In the genomic region with DNA sequence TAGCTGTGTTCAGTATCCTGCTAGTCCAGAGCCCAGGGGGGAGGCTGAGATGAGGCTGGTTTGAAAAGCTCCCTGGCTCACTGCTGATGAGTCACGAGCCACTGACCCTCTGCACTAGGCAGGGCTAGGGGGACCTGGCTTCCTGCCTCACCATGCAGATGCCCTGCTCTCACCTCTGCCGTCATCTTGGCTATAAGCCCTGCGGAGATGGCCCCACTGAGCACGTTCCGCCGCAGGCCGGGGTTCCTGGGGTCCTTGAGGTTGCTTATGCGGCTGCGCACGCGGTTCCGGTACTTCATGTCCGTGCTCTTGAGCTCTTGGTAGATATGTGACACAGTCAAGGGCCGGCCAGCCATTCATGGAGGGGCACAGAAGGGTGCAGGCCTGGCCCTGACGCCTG, we compare ENCODE assay signal across 12 cellular contexts. TPM values are rescaled to one million over a fixed set of nuclear protein-coding genes. Genes with fewer than 3 reads are reported as not detected.
DNase-seq lines count a peak whose midpoint lies in the region; ATAC-seq and TF ChIP-seq lines count a peak whose summit lies in the region.
"Had no signal": no experiment of that assay in that cellular context is flagged by ENCODE, and none has a peak within 500 bp of the region (broad histone marks: within the 10 kb centered on the region; RNA-seq: fewer than 3 reads in every experiment).

No MANE protein-coding gene starts in this region.

- H3K27me3 ChIP-seq in sigmoid colon (no peaks in the 10 kb centered on the region), prostate gland (replicated peaks; ENCODE audit: insufficient read depth) (no peaks in the 10 kb centered on the region)

- H3K4me1 ChIP-seq in sigmoid colon, result peaks cover 0 to 33% (median 27%) of the 10 kb centered on the region in 4 donors
- H3K4me1 ChIP-seq in prostate gland (replicated peaks), result peaks cover 3% of the 10 kb centered on the region

- no peak overlapping the region for H3K27ac Mint-ChIP-seq in activated naive CD4-positive, alpha-beta T cell treated with anti-CD3 and anti-CD28 coated beads, Interleukin-2, amount 50 U/mL, for 72 hours
- H3K27ac Mint-ChIP-seq: activated CD8-positive, alpha-beta memory T cell treated with anti-CD3 and anti-CD28 coated beads, Interleukin-2, amount 10 ng/mL, durations not matched to agents 7 days and 5 days; CD8-positive, alpha-beta memory T cell had no signal

- WGBS in sigmoid colon, 2 donors, result 90 to 92% methylated on average over 15 of the region's 15 CpGs
- 96% methylated on average over 15 of the region's 15 CpGs for WGBS in prostate gland

- DNase-seq in EL (peak; percentile 84), astrocyte of the hippocampus (ENCODE audit: low read depth, low spot score) (peak; percentile 65), hepatic stellate cell (ENCODE audit: low spot score) (peak; percentile 75), sigmoid colon (peak; percentile 89), prostate gland (ENCODE audit: low spot score) (no peak), NCI-H510A (lab: John Stamatoyannopoulos, UW) (no peak)
- DNase-seq in activated naive CD4-positive, alpha-beta T cell treated with anti-CD3 and anti-CD28 coated beads, Interleukin-2, amount 50 U/mL, for 72 hours (ENCODE audit: low spot score in 2 of 2), result no peak
- DNase-seq: activated CD8-positive, alpha-beta memory T cell treated with anti-CD3 and anti-CD28 coated beads, Interleukin-2, amount 10 ng/mL, durations not matched to agents 7 days and 5 days; CD8-positive, alpha-beta memory T cell; NCI-H2081 treated with DMSO at 0.1 percent for 48 hours; SW 1271 had no signal

- TF ChIP-seq EP300 in sigmoid colon (IDR thresholded peaks at IDR 0.05), result no peak

- no peaks in the 10 kb centered on the region for H3K36me3 Mint-ChIP-seq in activated naive CD4-positive, alpha-beta T cell treated with anti-CD3 and anti-CD28 coated beads, Interleukin-2, amount 50 U/mL, for 72 hours
- H3K36me3 Mint-ChIP-seq: activated CD8-positive, alpha-beta memory T cell treated with anti-CD3 and anti-CD28 coated beads, Interleukin-2, amount 10 ng/mL, durations not matched to agents 7 days and 5 days had no signal

- intact Hi-C loops in sigmoid colon (cut with DNase I), result no loop called here
- intact Hi-C loops in prostate gland (cut with DNase I), result no loop called here

- TF ChIP-seq POLR2A in sigmoid colon (IDR thresholded peaks at IDR 0.05), result no peak
- no peak for TF ChIP-seq POLR2A in prostate gland (IDR thresholded peaks at IDR 0.05)

- H3K36me3 ChIP-seq in sigmoid colon (peaks cover 0 to 12% (median 4%) of the 10 kb centered on the region in 4 donors), prostate gland (no peaks in the 10 kb centered on the region)

- no peak overlapping the region for H3K4me3 ChIP-seq in sigmoid colon
- no peak overlapping the region for H3K4me3 ChIP-seq in prostate gland

- H3K9me3 ChIP-seq in sigmoid colon (no peaks in the 10 kb centered on the region), prostate gland (no peaks in the 10 kb centered on the region)

- TF ChIP-seq CTCF in sigmoid colon (IDR thresholded peaks at IDR 0.05) (no peak), prostate gland (IDR thresholded peaks at IDR 0.05) (no peak)

- peak overlapping the region; percentile 73 to 87 (median 77) for H3K27ac ChIP-seq in sigmoid colon
- H3K27ac ChIP-seq in prostate gland, result peak overlapping the region in 1 of 2 donors; percentile 66

- ATAC-seq in activated naive CD4-positive, alpha-beta T cell treated with anti-CD3 and anti-CD28 coated beads, Interleukin-2, amount 50 U/mL, for 72 hours, result no peak
- no peak for ATAC-seq in HG03342 (IDR thresholded peaks at IDR 0.05; ENCODE audit: unreplicated experiment)
- ATAC-seq: activated CD8-positive, alpha-beta memory T cell treated with anti-CD3 and anti-CD28 coated beads, Interleukin-2, amount 10 ng/mL, durations not matched to agents 7 days and 5 days had no signal

- H3K9me3 Mint-ChIP-seq in activated naive CD4-positive, alpha-beta T cell treated with anti-CD3 and anti-CD28 coated beads, Interleukin-2, amount 50 U/mL, for 72 hours, result no peaks in the 10 kb centered on the region
- H3K9me3 Mint-ChIP-seq: CD8-positive, alpha-beta memory T cell had no signal

RNA-seq across cellular contexts. Expression of a gene that starts 24.1 kb away (rescaled TPM):
- total RNA-seq in sigmoid colon (10 to 100 TPM; 14.5 to 41.3 (median 16.8) TPM), prostate gland (10 to 100 TPM; 25.3 to 29.5 TPM)
- polyA plus RNA-seq in sigmoid colon, result 1 to 10 TPM; 4.2 to 7.0 (median 5.1) TPM
- total RNA-seq in activated naive CD4-positive, alpha-beta T cell treated with anti-CD3 and anti-CD28 coated beads, Interleukin-2, amount 50 U/mL, for 72 hours, result 1 to 10 TPM; 7.6 to 8.2 TPM

RNA-seq across cellular contexts. Expression of a gene that starts 30.8 kb away (rescaled TPM):
- total RNA-seq in sigmoid colon, result 10 to 100 TPM; 26.9 to 66.2 (median 38.2) TPM
- 100 to 1,000 TPM in 2 of 3 donors, 10 to 100 TPM in 1; 75.6 to 222 (median 162) TPM for polyA plus RNA-seq in sigmoid colon
- total RNA-seq in activated naive CD4-positive, alpha-beta T cell treated with anti-CD3 and anti-CD28 coated beads, Interleukin-2, amount 50 U/mL, for 72 hours, result 10 to 100 TPM; 10.5 to 19.2 TPM
- 100 to 1,000 TPM in 1 of 2 donors, 10 to 100 TPM in 1; 65.2 to 115 TPM for total RNA-seq in prostate gland

RNA-seq across cellular contexts. Expression of a gene that starts 49.6 kb away (rescaled TPM):
- total RNA-seq in sigmoid colon, result 10 to 100 TPM; 59.3 to 72.1 (median 62.8) TPM
- 10 to 100 TPM; 62.9 to 89.2 (median 70.3) TPM for polyA plus RNA-seq in sigmoid colon
- 100 to 1,000 TPM; 175 to 177 TPM for total RNA-seq in activated naive CD4-positive, alpha-beta T cell treated with anti-CD3 and anti-CD28 coated beads, Interleukin-2, amount 50 U/mL, for 72 hours
- 10 to 100 TPM; 85.8 to 88.1 TPM for total RNA-seq in prostate gland

Comparison
In these comparisons a context has a peak if more than half of its experiments do, and no peak if none do; other contexts are left out.
1. DNase-seq: peak in EL (single experiment), astrocyte of the hippocampus (single experiment), hepatic stellate cell (single experiment) and sigmoid colon (single experiment); none in activated naive CD4-positive, alpha-beta T cell treated with anti-CD3 and anti-CD28 coated beads, Interleukin-2, amount 50 U/mL, for 72 hours (0 of 2), prostate gland (single experiment) and NCI-H510A (single experiment).